1 cellular context compared by ENCODE assay signal in genomic region chr7:152434511-152435383, GRCh38.
TF ChIP-seq lines count a peak whose summit lies in the region.
"Not testable (repeated sequence)": the region's sequence is repeated elsewhere in the genome, so short reads cannot be mapped to it uniquely, and the experiment has no call there.

No MANE protein-coding gene starts in this region.

TF ChIP-seq in K562, 482 proteins besides CTCF, POLR2A, EP300 and RAD21 (continued from another document):
- TF ChIP-seq ZNF318 (IDR thresholded peaks at IDR 0.05; ENCODE audit: borderline replicate concordance in 1 of 2, low read depth in 1 of 2) (0 out of 4 replicates have a peak, but pooled peaks of 1 of the 2 experiments have one; percentile 26), SMAD4 (CRISPR knock-in tag; conservative IDR thresholded peaks at IDR 0.05) (peak; percentile 6; the same call in 1 of the 2 replicates), ATF1 (tag; IDR thresholded peaks at IDR 0.05) (0 out of 2 replicates have a peak, but pooled peaks have one; percentile 4), SP1 (CRISPR knock-in tag; IDR thresholded peaks at IDR 0.05) (0 out of 2 replicates have a peak, but pooled peaks have one; percentile 21), SAP30 (IDR thresholded peaks at IDR 0.05; ENCODE audit: borderline replicate concordance, insufficient read depth, low read depth, low read length, poor library complexity, severe bottlenecking) (peak; percentile 58), ATF6 (CRISPR knock-in tag; IDR thresholded peaks at IDR 0.05) (0 out of 2 replicates have a peak, but pooled peaks have one; percentile 29), RBBP5 (IDR thresholded peaks at IDR 0.05; ENCODE audit: borderline replicate concordance, insufficient read depth, low read length, poor library complexity, severe bottlenecking) (peak; percentile 73), HNRNPLL (IDR thresholded peaks at IDR 0.05; ENCODE audit: low read depth, low read length, poor library complexity, severe bottlenecking) (peak; percentile 36), JUN (CRISPR knock-in tag; IDR thresholded peaks at IDR 0.05; ENCODE audit: borderline replicate concordance) (0 out of 2 replicates have a peak, but pooled peaks have one; percentile 19), FOXP1 (CRISPR knock-in tag; IDR thresholded peaks at IDR 0.05) (0 out of 2 replicates have a peak, but pooled peaks have one; percentile 14), TGIF2 (CRISPR knock-in tag; IDR thresholded peaks at IDR 0.05) (peak; percentile 76; the same call in 1 of the 2 replicates), E2F6 (IDR thresholded peaks at IDR 0.05; ENCODE audit: borderline replicate concordance in 1 of 2, extremely low read depth in 1 of 2, insufficient read depth in 1 of 2, insufficient read length in 1 of 2, low read depth in 1 of 2, low read length in 1 of 2, poor library complexity in 1 of 2, severe bottlenecking in 1 of 2) (peak in 1 of 2 experiments; percentile 11), ATF7 (IDR thresholded peaks at IDR 0.05) (0 out of 2 replicates have a peak, but pooled peaks have one; percentile 10), NFE2 (IDR thresholded peaks at IDR 0.05; ENCODE audit: low read depth) (peak; percentile 26; the same call in 1 of the 2 replicates), TAF1 (IDR thresholded peaks at IDR 0.05; ENCODE audit: control insufficient read depth, extremely low read depth, insufficient read depth, low read length, severe bottlenecking) (peak; percentile 15), UBTF (IDR thresholded peaks at IDR 0.05; ENCODE audit: borderline replicate concordance in 1 of 2, low read depth in 2 of 2, low read length in 2 of 2) (peak in 1 of 2 experiments; percentile 60; a peak in 2 of 4 replicates), AFF1 (IDR thresholded peaks at IDR 0.05; ENCODE audit: low read depth in 1 of 2, partially characterized antibody in 2 of 2) (peak in 1 of 2 experiments; percentile 64), MTA3 (IDR thresholded peaks at IDR 0.05; ENCODE audit: borderline replicate concordance) (peak; percentile 47; the same call in 1 of the 2 replicates), KDM5B (IDR thresholded peaks at IDR 0.05; ENCODE audit: insufficient replicate concordance, low read depth, low read length) (peak; percentile 19), SIN3A (IDR thresholded peaks at IDR 0.05; ENCODE audit: borderline replicate concordance in 2 of 2, control insufficient read depth in 1 of 2, low read depth in 2 of 2, low read length in 2 of 2) (peak in 1 of 2 experiments; percentile 30; a peak in 1 of 4 replicates), MLLT1 (IDR thresholded peaks at IDR 0.05) (peak in 1 of 2 experiments; percentile 49; a peak in 1 of 4 replicates), CHD1 (IDR thresholded peaks at IDR 0.05; ENCODE audit: low read length) (peak; percentile 65), ZFX (CRISPR knock-in tag; IDR thresholded peaks at IDR 0.05) (peak; percentile 61)
- TF ChIP-seq ATF1 (CRISPR knock-in tag; IDR thresholded peaks at IDR 0.05); JUN (IDR thresholded peaks at IDR 0.05; ENCODE audit: borderline replicate concordance, low read depth, low read length): not testable (repeated sequence)
TF ChIP-seq in K562: peak in this region for 24; not testable (repeated sequence) for 458.
